ENCODE assay signal across 8 cellular contexts in the genomic region with DNA sequence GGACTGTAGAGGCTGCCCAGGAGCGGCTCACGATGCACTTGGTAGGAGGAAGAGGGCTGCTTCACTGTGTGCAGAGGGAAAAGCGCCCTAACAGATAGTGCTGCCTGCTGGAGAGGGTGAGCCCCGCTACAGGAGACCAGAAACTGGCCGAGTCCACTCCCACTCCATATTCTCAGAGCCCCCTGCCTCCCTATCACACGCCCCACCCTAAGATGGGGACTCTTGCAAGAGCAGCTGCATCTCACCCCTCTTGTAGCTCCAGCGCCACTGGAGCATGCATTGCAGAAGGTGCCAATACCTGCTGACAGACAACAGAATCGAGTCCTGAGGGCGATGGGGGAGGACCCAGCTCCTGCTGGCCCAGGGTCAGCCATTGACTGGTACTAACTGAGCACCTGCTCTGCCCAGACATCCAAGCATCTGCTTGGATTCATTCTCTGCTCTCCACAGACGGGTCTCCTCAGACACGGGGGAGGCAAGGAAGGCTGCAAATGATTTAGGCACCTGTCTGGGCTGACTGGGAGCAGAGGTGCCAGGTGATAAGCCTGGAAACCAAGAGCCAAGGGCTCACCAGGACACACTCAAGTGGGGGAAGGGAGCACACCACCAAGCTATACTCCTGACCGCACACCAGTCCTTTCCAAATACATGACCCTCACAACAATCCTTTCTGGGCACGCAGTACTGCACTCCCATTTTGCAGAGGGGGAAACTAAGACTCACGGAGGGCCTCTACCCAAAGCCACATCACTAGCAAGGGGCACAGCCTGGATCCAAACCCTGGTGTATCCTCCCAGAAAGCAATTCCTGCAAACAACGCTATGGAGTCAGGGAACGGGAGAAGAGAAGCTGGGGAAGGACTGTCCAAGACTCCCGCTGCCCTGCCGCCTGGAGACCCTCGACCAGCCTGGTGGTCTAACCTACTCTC. TPM values are rescaled to one million over a fixed set of nuclear protein-coding genes. Genes with fewer than 3 reads are reported as not detected.
DNase-seq lines count a peak whose midpoint lies in the region; ATAC-seq and TF ChIP-seq lines count a peak whose summit lies in the region.

No MANE protein-coding gene starts in this region.

- peak; percentile 21 for DNase-seq in GM13976 (ENCODE audit: low spot score)
- DNase-seq in SK-N-MC (ENCODE audit: low read depth, low spot score), result no peak
- no peak for DNase-seq in fibroblast of pulmonary artery (ENCODE audit: low read depth)
- no peak for DNase-seq in gastrocnemius medialis
- no peak for DNase-seq in iPS-NIHi7 (ENCODE audit: extremely low spot score)
- no peak for DNase-seq in stimulated activated CD4-positive, alpha-beta T cell treated with anti-CD3 and anti-CD28 coated beads, Interleukin-2, amount 100 ng/mL, for 24 hours

- intact Hi-C loops in gastrocnemius medialis (cut with DNase I; ENCODE audit: low total_unique reads), result loop anchor here (10.0 kb wide), 1 partner anchor 468 kb away; a partner anchor contains a TSS

- TF ChIP-seq CTCF in GM13976 (IDR thresholded peaks at IDR 0.05; ENCODE audit: borderline replicate concordance, control extremely low read depth, extremely low read depth, insufficient read depth, missing control alignments), result no peak
- no peak for TF ChIP-seq CTCF in fibroblast of pulmonary artery (IDR thresholded peaks at IDR 0.05; ENCODE audit: low read length, missing control alignments)
- no peak for TF ChIP-seq CTCF in gastrocnemius medialis (IDR thresholded peaks at IDR 0.05 in 4 of 5, conservative IDR thresholded peaks at IDR 0.05 in 1 of 5)

- peaks cover 50% of the 10 kb centered on the region in 2 donors for H3K4me1 ChIP-seq in gastrocnemius medialis

- H3K4me3 ChIP-seq in SK-N-MC (peak overlapping the region; percentile 94), fibroblast of pulmonary artery (replicated peaks; ENCODE audit: low read depth, low read length) (peak overlapping the region; percentile 93), gastrocnemius medialis (peak overlapping the region; percentile 80 to 92 (median 86))

- in situ Hi-C loops in GM13976 (cut with MboI; ENCODE audit: low sequenced_read_pairs, unreplicated experiment) (no loop called here), gastrocnemius medialis (cut with MboI; ENCODE audit: low sequenced_read_pairs in 4 of 4) (loop anchor here in 1 of 4 donors (10.0 to 25.0 kb wide), 2 partner anchors 98 to 451 kb away; no protein-coding TSS in a partner anchor)

- no peak for TF ChIP-seq POLR2A in gastrocnemius medialis (IDR thresholded peaks at IDR 0.05)

- no peaks in the 10 kb centered on the region for H3K27me3 ChIP-seq in gastrocnemius medialis

- H3K36me3 ChIP-seq in SK-N-MC (ENCODE audit: insufficient read depth, low read length), result no peaks in the 10 kb centered on the region
- H3K36me3 ChIP-seq in gastrocnemius medialis, result no peaks in the 10 kb centered on the region

- H3K9ac ChIP-seq in SK-N-MC (ENCODE audit: insufficient read length), result peak overlapping the region; percentile 88

- ATAC-seq in gastrocnemius medialis, result no peak
- ATAC-seq in HG02981 (IDR thresholded peaks at IDR 0.05; ENCODE audit: unreplicated experiment), result no peak
- no peak for ATAC-seq in GM21526 (IDR thresholded peaks at IDR 0.05; ENCODE audit: low FRiP score, unreplicated experiment)

- H3K9me3 ChIP-seq in SK-N-MC (ENCODE audit: low read depth, low read length) (no peaks in the 10 kb centered on the region), gastrocnemius medialis (no peaks in the 10 kb centered on the region)

- H3K27ac ChIP-seq in SK-N-MC (no peak overlapping the region), gastrocnemius medialis (peak overlapping the region in 3 of 4 donors; percentile 74 to 86 (median 85))

RNA-seq across cellular contexts. Expression of a gene that starts 1.6 kb away (rescaled TPM):
- total RNA-seq in gastrocnemius medialis, result 10 to 100 TPM; 21.5 to 54.6 (median 38.7) TPM
